21 cellular contexts compared by ENCODE assay signal in the genomic region with DNA sequence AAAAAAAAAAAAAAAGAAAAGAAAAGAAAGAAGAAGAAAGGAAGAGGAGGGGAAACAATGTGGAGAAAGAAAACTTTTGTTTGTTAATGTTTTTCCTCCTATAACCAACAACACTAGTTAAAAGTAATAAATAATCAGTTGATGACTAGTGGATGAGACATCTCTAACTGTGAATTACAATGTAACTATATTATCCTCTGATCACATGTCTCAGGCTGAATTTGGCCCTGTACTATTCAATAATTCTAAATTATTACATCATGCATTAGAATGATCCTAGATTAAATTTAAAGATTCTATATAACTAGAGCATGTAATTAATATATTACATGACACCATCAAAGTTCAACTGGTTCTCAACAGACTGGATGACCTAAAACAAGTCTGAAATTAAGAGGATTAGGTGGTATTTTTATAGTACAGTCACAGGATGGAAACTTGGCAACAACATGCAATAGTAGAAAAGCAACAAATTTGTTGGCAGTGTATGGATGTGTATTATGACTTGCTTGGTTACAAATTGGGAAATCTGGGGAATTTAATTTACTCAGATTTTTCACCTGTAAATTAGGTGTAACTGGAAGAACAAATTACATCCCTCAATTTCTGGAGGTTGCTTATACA.
DNase-seq lines count a peak whose midpoint lies in the region; ATAC-seq and TF ChIP-seq lines count a peak whose summit lies in the region.
"Had no signal": no experiment of that assay in that cellular context is flagged by ENCODE, and none has a peak within 500 bp of the region (broad histone marks: within the 10 kb centered on the region; RNA-seq: fewer than 3 reads in every experiment).

No MANE protein-coding gene starts in this region.

- no peaks in the 10 kb centered on the region for H3F3A ChIP-seq in MM.1S (ENCODE audit: insufficient read depth, low read length)

- no peaks in the 10 kb centered on the region for H3K4me1 Mint-ChIP-seq in naive thymus-derived CD8-positive, alpha-beta T cell

- POLR2A ChIA-PET in naive thymus-derived CD8-positive, alpha-beta T cell (lab: Charles Lee) = no interaction called here

- H3K79me2 ChIP-seq in MM.1S (ENCODE audit: low read length) = no peaks in the 10 kb centered on the region

- peak; percentile 9 for DNase-seq in M059J (ENCODE audit: low read depth)
- peak; percentile 43 for DNase-seq in dedifferentiated amniotic fluid mesenchymal stem cell (ENCODE audit: extremely low spot score)
- DNase-seq in fibroblast of the aortic adventitia (ENCODE audit: low read depth) = peak; percentile 7
- peak; percentile 40 for DNase-seq in renal cortical epithelial cell (ENCODE audit: low read depth)
- DNase-seq in cortex of kidney (lab: John Stamatoyannopoulos, UW) = no peak
- no peak for DNase-seq in naive thymus-derived CD8-positive, alpha-beta T cell
- DNase-seq in MM.1S = no peak
- DNase-seq: ACHN, AML-193, COR-L47, GF-D8, NCI-H1048, NCI-H1436 treated with DMSO at 0.1 percent for 48 hours, NCI-H2081, NCI-H510A treated with DMSO at 0.1 percent for 48 hours, NCI-H82 had no signal

- H3K9me3 ChIP-seq in MM.1S (replicated peaks; ENCODE audit: insufficient read depth, low read length) = no peaks in the 10 kb centered on the region

- H3K4me3 ChIP-seq in fibroblast of the aortic adventitia (ENCODE audit: low read depth, low read length) (no peak overlapping the region), MM.1S (ENCODE audit: low read length) (no peak overlapping the region)
- H3K4me3 ChIP-seq: K562 had no signal

- no peaks in the 10 kb centered on the region for H4K20me1 ChIP-seq in MM.1S (ENCODE audit: insufficient read depth, low read length)

- no peak overlapping the region for H3K9ac ChIP-seq in MM.1S (ENCODE audit: low read length)

- H3K27ac ChIP-seq in MM.1S (ENCODE audit: low read length) = no peak overlapping the region

- H3K4me3 Mint-ChIP-seq in naive thymus-derived CD8-positive, alpha-beta T cell = no peak overlapping the region
- H3K4me3 Mint-ChIP-seq: CD14-positive monocyte had no signal

- no peaks in the 10 kb centered on the region for H3K9me2 ChIP-seq in MM.1S (replicated peaks; ENCODE audit: insufficient read depth, low read length)

- no peak for TF ChIP-seq CTCF in fibroblast of the aortic adventitia (IDR thresholded peaks at IDR 0.05; ENCODE audit: insufficient read depth, low read length)
- TF ChIP-seq CTCF in MM.1S (IDR thresholded peaks at IDR 0.05; ENCODE audit: low read length) = no peak

- no peaks in the 10 kb centered on the region for H3K36me3 ChIP-seq in MM.1S (replicated peaks; ENCODE audit: insufficient read depth, low read length)

- no peak overlapping the region for H3K4me2 ChIP-seq in MM.1S (ENCODE audit: low read depth, low read length)

- no peaks in the 10 kb centered on the region for H3K4me1 ChIP-seq in MM.1S (ENCODE audit: low read length)

- H3K27ac Mint-ChIP-seq in naive thymus-derived CD8-positive, alpha-beta T cell = no peak overlapping the region
- H3K27ac Mint-ChIP-seq: CD14-positive monocyte had no signal

- H3K27me3 Mint-ChIP-seq in naive thymus-derived CD8-positive, alpha-beta T cell = peaks cover 0 to 2% (median 0%) of the 10 kb centered on the region in 5 donors

- no peak overlapping the region for H2AFZ ChIP-seq in MM.1S (ENCODE audit: low read length)

- H3K27me3 ChIP-seq in MM.1S (replicated peaks; ENCODE audit: insufficient read depth, low read length) = no peaks in the 10 kb centered on the region

- ATAC-seq in HG03432 (IDR thresholded peaks at IDR 0.05; ENCODE audit: unreplicated experiment) = no peak
- no peak for ATAC-seq in naive thymus-derived CD8-positive, alpha-beta T cell
- ATAC-seq: HCT116, K562, Panc1 had no signal

- H3K9me3 Mint-ChIP-seq in naive thymus-derived CD8-positive, alpha-beta T cell = peaks cover 0 to 10% (median 0%) of the 10 kb centered on the region in 9 donors

- H3K36me3 Mint-ChIP-seq in naive thymus-derived CD8-positive, alpha-beta T cell = no peaks in the 10 kb centered on the region
- H3K36me3 Mint-ChIP-seq: CD14-positive monocyte had no signal

Comparison
In these comparisons a context has a peak if more than half of its experiments do, and no peak if none do; other contexts are left out.
1. DNase-seq: peak in M059J (single experiment), dedifferentiated amniotic fluid mesenchymal stem cell (single experiment), fibroblast of the aortic adventitia (single experiment) and renal cortical epithelial cell (single experiment); none in cortex of kidney (single experiment), naive thymus-derived CD8-positive, alpha-beta T cell (0 of 10) and MM.1S (single experiment).